ENCODE assay signal across 1 cellular context in genomic region chr13:77448689-77449088, GRCh38.
TF ChIP-seq lines count a peak whose summit lies in the region.

No MANE protein-coding gene starts in this region.

TF ChIP-seq in GM12878, 131 proteins besides CTCF, POLR2A, EP300 and RAD21 (continued from another document):
- no peak for TF ChIP-seq BCL3 (IDR thresholded peaks at IDR 0.05; ENCODE audit: borderline replicate concordance, insufficient read depth, low read depth, low read length, poor library complexity, severe bottlenecking)
- TF ChIP-seq PML (IDR thresholded peaks at IDR 0.05; ENCODE audit: low read length) = no peak
- no peak for TF ChIP-seq CREB1 (IDR thresholded peaks at IDR 0.05; ENCODE audit: low read depth)
- TF ChIP-seq STAT1 (conservative IDR thresholded peaks at IDR 0.05) = no peak
- TF ChIP-seq RELB (IDR thresholded peaks at IDR 0.05; ENCODE audit: low read depth) = no peak
- TF ChIP-seq POLR2AphosphoS2 (IDR thresholded peaks at IDR 0.05; ENCODE audit: low read depth, low read length) = no peak
- no peak for TF ChIP-seq FOXK2 (IDR thresholded peaks at IDR 0.05)
